In the genomic region with DNA sequence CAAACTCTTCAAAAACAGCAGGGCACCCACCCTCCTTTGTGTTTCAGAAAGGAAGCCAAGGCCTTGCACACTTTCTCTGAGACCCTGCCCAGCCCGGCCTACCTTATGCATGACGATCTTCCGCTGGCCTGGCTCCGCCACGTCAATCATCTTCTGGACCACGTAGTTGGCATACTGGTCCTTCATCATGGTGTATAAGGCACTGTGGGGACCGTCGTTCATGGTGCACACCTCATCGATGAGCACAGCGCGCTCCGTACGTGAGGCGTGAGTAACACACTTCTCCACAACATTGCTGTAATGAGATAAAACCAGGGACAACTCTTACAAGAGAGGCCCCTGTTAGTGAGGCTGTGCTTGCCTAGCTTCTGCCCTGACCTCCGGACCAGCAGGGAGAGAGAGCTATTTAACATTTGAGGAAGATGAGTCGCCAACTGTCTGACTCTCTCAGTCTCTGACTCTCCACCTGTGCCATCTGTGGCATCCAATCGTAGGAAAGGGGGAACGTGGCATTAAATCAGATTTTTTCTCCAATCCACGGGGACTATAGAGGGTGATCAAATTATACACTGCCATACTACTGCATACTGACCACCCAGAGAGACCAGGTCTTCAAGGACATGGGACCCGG, we compare ENCODE assay signal across 1 cellular context.
TF ChIP-seq lines count a peak whose summit lies in the region.

No MANE protein-coding gene starts in this region.

TF ChIP-seq in IMR-90, 13 proteins besides CTCF, POLR2A, EP300 and RAD21:
- TF ChIP-seq CEBPB (IDR thresholded peaks at IDR 0.05; ENCODE audit: low read depth, low read length) (no peak), RFX5 (IDR thresholded peaks at IDR 0.05; ENCODE audit: low read depth, low read length) (no peak), RCOR1 (IDR thresholded peaks at IDR 0.05; ENCODE audit: insufficient replicate concordance, low read length) (no peak), MXI1 (IDR thresholded peaks at IDR 0.05; ENCODE audit: borderline replicate concordance, low read depth, low read length) (no peak), SMC3 (IDR thresholded peaks at IDR 0.05; ENCODE audit: low read depth, low read length) (no peak), NFE2L2 (IDR thresholded peaks at IDR 0.05; ENCODE audit: low read depth, low read length) (no peak)
